18 cellular contexts compared by ENCODE assay signal in genomic region chr18:22848618-22849017, GRCh38.
DNase-seq lines count a peak whose midpoint lies in the region; ATAC-seq, FAIRE-seq and TF ChIP-seq lines count a peak whose summit lies in the region.
"Had no signal": no experiment of that assay in that cellular context is flagged by ENCODE, and none has a peak within 500 bp of the region (broad histone marks: within the 10 kb centered on the region; RNA-seq: fewer than 3 reads in every experiment).

No MANE protein-coding gene starts in this region.

- H3K36me3 ChIP-seq in right lobe of liver: no peaks in the 10 kb centered on the region
- H3K36me3 ChIP-seq in HepG2 (replicated peaks in 1 of 2; ENCODE audit: control insufficient read depth in 1 of 2, insufficient read depth in 2 of 2, low read length in 2 of 2): no peaks in the 10 kb centered on the region
- H3K36me3 ChIP-seq in bronchial epithelial cell (ENCODE audit: control insufficient read depth, insufficient read depth, low read length): no peaks in the 10 kb centered on the region
- H3K36me3 ChIP-seq: ascending aorta had no signal

- CTCF ChIA-PET in HepG2 (lab: Yijun Ruan, JAX; ENCODE audit: low intra/inter-chr PET ratio, low total read pairs): no interaction called here

- TF ChIP-seq CTCF in right lobe of liver (IDR thresholded peaks at IDR 0.05) (no peak), HepG2 (CRISPR knock-in tag; IDR thresholded peaks at IDR 0.05) (no peak), bronchial epithelial cell (IDR thresholded peaks at IDR 0.05; ENCODE audit: insufficient read depth, low read length, severe bottlenecking) (no peak)

- H3K4me3 ChIP-seq in right lobe of liver: no peak overlapping the region
- no peak overlapping the region for H3K4me3 ChIP-seq in HepG2 (replicated peaks in 1 of 3; ENCODE audit: insufficient read depth in 1 of 3, low read depth in 2 of 3, low read length in 3 of 3)
- no peak overlapping the region for H3K4me3 ChIP-seq in bronchial epithelial cell (ENCODE audit: low read depth, low read length)
- H3K4me3 ChIP-seq: ascending aorta had no signal

- TF ChIP-seq EP300 in HepG2 (IDR thresholded peaks at IDR 0.05; ENCODE audit: low read depth in 2 of 2, low read length in 2 of 2): no peak
- no peak for TF ChIP-seq EP300 in HepG2 (CRISPR knock-in tag; IDR thresholded peaks at IDR 0.05; ENCODE audit: borderline replicate concordance)

- no TSS peak for BruUV-seq in HepG2 (replicated peaks; lab: Mats Ljungman, UMichigan)

- WGBS in right lobe of liver (ENCODE audit: insufficient coverage, low coverage, low lambda C conversion rate, missing lambda C conversion rate): 100% methylated on average over 1 of the region's 1 CpG
- WGBS in HepG2 (ENCODE audit: low lambda C conversion rate): 29% methylated on average over 1 of the region's 1 CpG

- DNase-seq in right lobe of liver (no peak), HepG2 (ENCODE audit: low spot score) (no peak), bronchial epithelial cell (ENCODE audit: low read depth) (peak; percentile 92), kidney tubule cell (ENCODE audit: low spot score) (peak; percentile 56), NOMO-1 treated with DMSO at 0.1 percent for 48 hours (lab: John Stamatoyannopoulos, UW; ENCODE audit: unreplicated experiment) (no peak)
- no peak for DNase-seq in activated T-helper 2 cell treated with anti-CD3 and anti-CD28 coated beads, Interferon-gamma antibody, Interleukin-2, Interleukin-4, amounts not matched to agents 10 μg/mL and 5 μg/mL and 100 μg/mL, durations not matched to agents 14 hours and 24 hours and 36 hours (ENCODE audit: low spot score)
- DNase-seq: Calu3; effector CD4-positive, alpha-beta T cell; glutamatergic neuron; H7; natural killer cell; SIG-M5; stimulated activated CD4-positive, alpha-beta T cell treated with anti-CD3 and anti-CD28 coated beads, Interleukin-4, amount 100 ng/mL, for 1 hour had no signal

- FAIRE-seq in HepG2 (lab: Jason Lieb, UNC) (no peak), bronchial epithelial cell (lab: Jason Lieb, UNC) (no peak)
- FAIRE-seq: A204.1, TTC549 had no signal

- H3K27ac ChIP-seq in right lobe of liver (no peak overlapping the region), HepG2 (ENCODE audit: extremely low read length, insufficient read depth, low read length) (no peak overlapping the region)
- H3K27ac ChIP-seq: ascending aorta had no signal

- TF ChIP-seq RAD21 in HepG2 (CRISPR knock-in tag; IDR thresholded peaks at IDR 0.05): no peak

- H3K36me3 Mint-ChIP-seq in activated T-helper 2 cell treated with anti-CD3 and anti-CD28 coated beads, Interferon-gamma antibody, Interleukin-2, Interleukin-4, amounts not matched to agents 10 μg/mL and 5 μg/mL and 100 μg/mL, durations not matched to agents 14 hours and 24 hours and 36 hours (ENCODE audit: low read depth): no peaks in the 10 kb centered on the region
- H3K36me3 Mint-ChIP-seq: natural killer cell had no signal

- in situ Hi-C loops in HepG2 (cut with HindIII; ENCODE audit: extremely low pct_ligation_motif_present, low pct_unique_long_range_greater_than_20kb): no loop called here

- no peaks in the 10 kb centered on the region for H3K9me3 Mint-ChIP-seq in activated T-helper 2 cell treated with anti-CD3 and anti-CD28 coated beads, Interferon-gamma antibody, Interleukin-2, Interleukin-4, amounts not matched to agents 10 μg/mL and 5 μg/mL and 100 μg/mL, durations not matched to agents 14 hours and 24 hours and 36 hours
- H3K9me3 Mint-ChIP-seq: natural killer cell had no signal

- H3K4me1 ChIP-seq in right lobe of liver (peaks cover 0 to 7% (median 0%) of the 10 kb centered on the region in 4 donors), HepG2 (ENCODE audit: insufficient read depth, low read length) (no peaks in the 10 kb centered on the region)
- H3K4me1 ChIP-seq: ascending aorta had no signal

- H3K27ac Mint-ChIP-seq in activated T-helper 2 cell treated with anti-CD3 and anti-CD28 coated beads, Interferon-gamma antibody, Interleukin-2, Interleukin-4, amounts not matched to agents 10 μg/mL and 5 μg/mL and 100 μg/mL, durations not matched to agents 14 hours and 24 hours and 36 hours: no peak overlapping the region
- H3K27ac Mint-ChIP-seq: natural killer cell had no signal

- no peaks in the 10 kb centered on the region for H3K79me2 ChIP-seq in HepG2 (ENCODE audit: insufficient read depth, low read length)

- intact Hi-C loops in right lobe of liver (cut with DNase I): loop anchor here in 1 of 2 donors (10.0 kb wide), 1 partner anchor 136 kb away; no protein-coding TSS in a partner anchor
- intact Hi-C loops in HepG2 (cut with micrococcal nuclease; ENCODE audit: unreplicated experiment): no loop called here
- intact Hi-C loops in activated T-helper 2 cell treated with anti-CD3 and anti-CD28 coated beads, Interferon-gamma antibody, Interleukin-2, Interleukin-4, amounts not matched to agents 10 μg/mL and 5 μg/mL and 100 μg/mL, durations not matched to agents 14 hours and 24 hours and 36 hours (cut with micrococcal nuclease): loop anchor here (1.0 kb wide), 1 partner anchor 9 kb away; no protein-coding TSS in a partner anchor

- H3K4me2 ChIP-seq in HepG2 (ENCODE audit: low read depth, low read length): no peak overlapping the region

- H3K27me3 Mint-ChIP-seq in activated T-helper 2 cell treated with anti-CD3 and anti-CD28 coated beads, Interferon-gamma antibody, Interleukin-2, Interleukin-4, amounts not matched to agents 10 μg/mL and 5 μg/mL and 100 μg/mL, durations not matched to agents 14 hours and 24 hours and 36 hours (ENCODE audit: low read depth): peaks cover 37% of the 10 kb centered on the region

- H3K27me3 ChIP-seq in right lobe of liver (no peaks in the 10 kb centered on the region), HepG2 (ENCODE audit: control insufficient read depth in 1 of 2, insufficient read depth in 2 of 2, low read length in 2 of 2) (no peaks in the 10 kb centered on the region), bronchial epithelial cell (ENCODE audit: control insufficient read depth, insufficient read depth, low read length) (no peaks in the 10 kb centered on the region)
- H3K27me3 ChIP-seq: ascending aorta had no signal

- peak in 3 of 4 donors; percentile 28 to 59 (median 38) for ATAC-seq in right lobe of liver
- no peak for ATAC-seq in HepG2
- ATAC-seq in GM21786 (IDR thresholded peaks at IDR 0.05; ENCODE audit: unreplicated experiment): no peak
- no peak for ATAC-seq in HG03457 (IDR thresholded peaks at IDR 0.05; ENCODE audit: unreplicated experiment)
- ATAC-seq: natural killer cell had no signal

- H4K20me1 ChIP-seq in HepG2 (ENCODE audit: insufficient read depth, low read length): no peaks in the 10 kb centered on the region

- POLR2A ChIA-PET in HepG2 (lab: Yijun Ruan, JAX): no interaction called here

- no peak overlapping the region for H3K9ac ChIP-seq in HepG2 (ENCODE audit: insufficient read depth, low read depth, low read length)

- H2AFZ ChIP-seq in HepG2 (ENCODE audit: low read length): no peak overlapping the region

- H3K9me3 ChIP-seq in right lobe of liver: no peaks in the 10 kb centered on the region
- no peaks in the 10 kb centered on the region for H3K9me3 ChIP-seq in HepG2 (ENCODE audit: low read length)
- H3K9me3 ChIP-seq: ascending aorta had no signal

- H3K4me1 Mint-ChIP-seq in activated T-helper 2 cell treated with anti-CD3 and anti-CD28 coated beads, Interferon-gamma antibody, Interleukin-2, Interleukin-4, amounts not matched to agents 10 μg/mL and 5 μg/mL and 100 μg/mL, durations not matched to agents 14 hours and 24 hours and 36 hours (ENCODE audit: low read depth): peaks cover 10% of the 10 kb centered on the region
- H3K4me1 Mint-ChIP-seq: natural killer cell had no signal

- H3K4me3 Mint-ChIP-seq in activated T-helper 2 cell treated with anti-CD3 and anti-CD28 coated beads, Interferon-gamma antibody, Interleukin-2, Interleukin-4, amounts not matched to agents 10 μg/mL and 5 μg/mL and 100 μg/mL, durations not matched to agents 14 hours and 24 hours and 36 hours (ENCODE audit: low read depth): no peak overlapping the region
- H3K4me3 Mint-ChIP-seq: natural killer cell had no signal

- TF ChIP-seq POLR2A in right lobe of liver (IDR thresholded peaks at IDR 0.05) (no peak), HepG2 (IDR thresholded peaks at IDR 0.05; ENCODE audit: insufficient read depth in 1 of 2, low read depth in 2 of 2, low read length in 2 of 2) (no peak)

TF ChIP-seq in HepG2, 621 proteins besides CTCF, POLR2A, EP300 and RAD21 (continues in another document):
- TF ChIP-seq, protein P1, sequence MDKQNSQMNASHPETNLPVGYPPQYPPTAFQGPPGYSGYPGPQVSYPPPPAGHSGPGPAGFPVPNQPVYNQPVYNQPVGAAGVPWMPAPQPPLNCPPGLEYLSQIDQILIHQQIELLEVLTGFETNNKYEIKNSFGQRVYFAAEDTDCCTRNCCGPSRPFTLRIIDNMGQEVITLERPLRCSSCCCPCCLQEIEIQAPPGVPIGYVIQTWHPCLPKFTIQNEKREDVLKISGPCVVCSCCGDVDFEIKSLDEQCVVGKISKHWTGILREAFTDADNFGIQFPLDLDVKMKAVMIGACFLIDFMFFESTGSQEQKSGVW (CRISPR knock-in tag; IDR thresholded peaks at IDR 0.05; ENCODE audit: borderline replicate concordance): no peak
- no peak for TF ChIP-seq ZNF605 (CRISPR knock-in tag; IDR thresholded peaks at IDR 0.05)
- no peak for TF ChIP-seq NFRKB (IDR thresholded peaks at IDR 0.05)
- TF ChIP-seq, protein P2, sequence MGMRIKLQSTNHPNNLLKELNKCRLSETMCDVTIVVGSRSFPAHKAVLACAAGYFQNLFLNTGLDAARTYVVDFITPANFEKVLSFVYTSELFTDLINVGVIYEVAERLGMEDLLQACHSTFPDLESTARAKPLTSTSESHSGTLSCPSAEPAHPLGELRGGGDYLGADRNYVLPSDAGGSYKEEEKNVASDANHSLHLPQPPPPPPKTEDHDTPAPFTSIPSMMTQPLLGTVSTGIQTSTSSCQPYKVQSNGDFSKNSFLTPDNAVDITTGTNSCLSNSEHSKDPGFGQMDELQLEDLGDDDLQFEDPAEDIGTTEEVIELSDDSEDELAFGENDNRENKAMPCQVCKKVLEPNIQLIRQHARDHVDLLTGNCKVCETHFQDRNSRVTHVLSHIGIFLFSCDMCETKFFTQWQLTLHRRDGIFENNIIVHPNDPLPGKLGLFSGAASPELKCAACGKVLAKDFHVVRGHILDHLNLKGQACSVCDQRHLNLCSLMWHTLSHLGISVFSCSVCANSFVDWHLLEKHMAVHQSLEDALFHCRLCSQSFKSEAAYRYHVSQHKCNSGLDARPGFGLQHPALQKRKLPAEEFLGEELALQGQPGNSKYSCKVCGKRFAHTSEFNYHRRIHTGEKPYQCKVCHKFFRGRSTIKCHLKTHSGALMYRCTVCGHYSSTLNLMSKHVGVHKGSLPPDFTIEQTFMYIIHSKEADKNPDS (CRISPR knock-in tag; IDR thresholded peaks at IDR 0.05): no peak

Comparison
In these comparisons a context has a peak if more than half of its experiments do, and no peak if none do; other contexts are left out.
1. ATAC-seq: peak in right lobe of liver (3 of 4); none in HepG2 (single experiment), GM21786 (single experiment) and HG03457 (single experiment).
2. DNase-seq: peak in bronchial epithelial cell (single experiment) and kidney tubule cell (single experiment); none in right lobe of liver (0 of 3), HepG2 (single experiment), NOMO-1 treated with DMSO at 0.1 percent for 48 hours (single experiment) and activated T-helper 2 cell treated with anti-CD3 and anti-CD28 coated beads, Interferon-gamma antibody, Interleukin-2, Interleukin-4, amounts not matched to agents 10 μg/mL and 5 μg/mL and 100 μg/mL, durations not matched to agents 14 hours and 24 hours and 36 hours (single experiment).